ENCODE assay signal across 7 cellular contexts in genomic region chr6:70735513-70735912, GRCh38.
"Had no signal": no experiment of that assay in that cellular context is flagged by ENCODE, and none has a peak within 500 bp of the region (broad histone marks: within the 10 kb centered on the region; RNA-seq: fewer than 3 reads in every experiment).

No MANE protein-coding gene starts in this region.

- DNase-seq: H9, HCEC 1CT, IMR-90 had no signal

- ATAC-seq: GM23338 had no signal

- H3K4me3 ChIP-seq: GM23338 had no signal

- FAIRE-seq: H1, H54, HTR-8/SVneo had no signal
